ENCODE assay signal across 8 cellular contexts in genomic region chr2:27078267-27079194, GRCh38. TPM values are rescaled to one million over a fixed set of nuclear protein-coding genes. Genes with fewer than 3 reads are reported as not detected.
DNase-seq lines count a peak whose midpoint lies in the region; ATAC-seq and TF ChIP-seq lines count a peak whose summit lies in the region.

TSS of gene EMILIN1 (plus strand) at chr2:27078615. CDS start at chr2:27079066, 451 bp downstream.

- H3K4me1 ChIP-seq in BLaER1: peaks cover 84% of the 10 kb centered on the region
- peaks cover 3 to 8% of the 10 kb centered on the region in 2 experiments for H3K4me1 ChIP-seq in trophoblast cell (ENCODE audit: control insufficient read depth in 1 of 2, insufficient read depth in 2 of 2, low read length in 2 of 2)

- H3K4me2 ChIP-seq in BLaER1 (peak within 1 kb of the TSS; percentile 100), trophoblast cell (ENCODE audit: low read length) (no peak within 1 kb of the TSS)

- H4K12ac ChIP-seq in trophoblast cell (ENCODE audit: low read depth, low read length): no peak within 1 kb of the TSS

- H3K4ac ChIP-seq in trophoblast cell (ENCODE audit: low read depth, low read length): no peak within 1 kb of the TSS

- TF ChIP-seq CTCF in WI38 (IDR thresholded peaks at IDR 0.05; ENCODE audit: low read depth, low read length) (no peak), glutamatergic neuron (IDR thresholded peaks at IDR 0.05; ENCODE audit: partially characterized antibody, unreplicated experiment) (no peak)

- no peak within 1 kb of the TSS for H2BK12ac ChIP-seq in trophoblast cell (ENCODE audit: low read length)

- H3K36me3 ChIP-seq in BLaER1 (peaks cover 20% of the 10 kb centered on the region), trophoblast cell (ENCODE audit: control insufficient read depth in 1 of 2, insufficient read depth in 2 of 2, low read length in 2 of 2) (no peaks in the 10 kb centered on the region)

- peaks cover 39% of the 10 kb centered on the region for H3K4me1 Mint-ChIP-seq in glutamatergic neuron (ENCODE audit: low read depth, unreplicated experiment)

- peaks cover 11% of the 10 kb centered on the region for H3K9me3 Mint-ChIP-seq in glutamatergic neuron (ENCODE audit: unreplicated experiment)

- H3K4me3 Mint-ChIP-seq in glutamatergic neuron (ENCODE audit: unreplicated experiment): peak within 1 kb of the TSS; percentile 75

- peaks cover 11% of the 10 kb centered on the region for H3K36me3 Mint-ChIP-seq in glutamatergic neuron (ENCODE audit: unreplicated experiment)

- H3K27me3 ChIP-seq in BLaER1 (no peaks in the 10 kb centered on the region), trophoblast cell (ENCODE audit: insufficient read depth, low read length) (no peaks in the 10 kb centered on the region)

- WGBS in trophoblast cell (ENCODE audit: extremely low coverage, insufficient coverage, insufficient read length): no CpG with 5 or more reads among the region's 41 CpGs

- no peak within 1 kb of the TSS for H3K23ac ChIP-seq in trophoblast cell (ENCODE audit: low read length)

- H3K27ac ChIP-seq in BLaER1 (peak within 1 kb of the TSS; percentile 95), trophoblast cell (ENCODE audit: low read depth, low read length) (no peak within 1 kb of the TSS)

- H3K27ac Mint-ChIP-seq in glutamatergic neuron (ENCODE audit: unreplicated experiment): no peak within 1 kb of the TSS

- H3K27me3 Mint-ChIP-seq in glutamatergic neuron (ENCODE audit: unreplicated experiment): peaks cover 14% of the 10 kb centered on the region

- no peak within 1 kb of the TSS for H2BK120ac ChIP-seq in trophoblast cell (ENCODE audit: insufficient read depth, low read length, poor library complexity)

- H3K9ac ChIP-seq in BLaER1 (peak within 1 kb of the TSS; percentile 96), trophoblast cell (ENCODE audit: low read length) (no peak within 1 kb of the TSS)

- H2AFZ ChIP-seq in trophoblast cell (ENCODE audit: insufficient read depth, low read length, poor library complexity): no peak within 1 kb of the TSS

- no peak within 1 kb of the TSS for H2AK5ac ChIP-seq in trophoblast cell (ENCODE audit: low read length)

- H3K4me3 ChIP-seq in BLaER1 (peak within 1 kb of the TSS; percentile 82), WI38 (ENCODE audit: low read depth, low read length) (peak within 1 kb of the TSS; percentile 84), trophoblast cell (ENCODE audit: low read depth, low read length) (no peak within 1 kb of the TSS)

- H3K14ac ChIP-seq in trophoblast cell (ENCODE audit: low read length): no peak within 1 kb of the TSS

- H4K8ac ChIP-seq in trophoblast cell (ENCODE audit: low read depth, low read length): peak within 1 kb of the TSS; percentile 32

- ATAC-seq in HG03439 (IDR thresholded peaks at IDR 0.05; ENCODE audit: unreplicated experiment) (no peak), GM21528 (IDR thresholded peaks at IDR 0.05; ENCODE audit: low FRiP score, unreplicated experiment) (no peak), GM18907 (IDR thresholded peaks at IDR 0.05; ENCODE audit: unreplicated experiment) (no peak)

- peaks cover 2% of the 10 kb centered on the region for H3K79me2 ChIP-seq in trophoblast cell (ENCODE audit: control insufficient read depth, insufficient read depth, low read length, poor library complexity)

- H4K91ac ChIP-seq in trophoblast cell (ENCODE audit: low read depth, low read length): peak within 1 kb of the TSS; percentile 18

- no peak within 1 kb of the TSS for H3K18ac ChIP-seq in trophoblast cell (ENCODE audit: low read length)

- H3K9me3 ChIP-seq in BLaER1 (no peaks in the 10 kb centered on the region), trophoblast cell (ENCODE audit: insufficient read depth, low read depth, low read length) (no peaks in the 10 kb centered on the region)

- peaks cover 12% of the 10 kb centered on the region; the same call in 1 of the 2 replicates for H4K20me1 ChIP-seq in BLaER1

- peak; percentile 37 for DNase-seq in glutamatergic neuron
- DNase-seq in trophoblast cell: no peak
- no peak for DNase-seq in RPMI8226

- peaks cover 3% of the 10 kb centered on the region for H3K79me1 ChIP-seq in trophoblast cell (ENCODE audit: low read length)

- H2BK5ac ChIP-seq in trophoblast cell (ENCODE audit: low read depth, low read length, poor library complexity): no peak within 1 kb of the TSS

RNA-seq across cellular contexts. Expression of gene EMILIN1, which starts in this region (rescaled TPM):
- total RNA-seq in glutamatergic neuron (ENCODE audit: unreplicated experiment): 3.2 TPM
- 0.78 and 0.92 TPM in 2 replicates for polyA plus RNA-seq in trophoblast cell (2013)
